ENCODE assay signal across 14 cellular contexts in the genomic region with DNA sequence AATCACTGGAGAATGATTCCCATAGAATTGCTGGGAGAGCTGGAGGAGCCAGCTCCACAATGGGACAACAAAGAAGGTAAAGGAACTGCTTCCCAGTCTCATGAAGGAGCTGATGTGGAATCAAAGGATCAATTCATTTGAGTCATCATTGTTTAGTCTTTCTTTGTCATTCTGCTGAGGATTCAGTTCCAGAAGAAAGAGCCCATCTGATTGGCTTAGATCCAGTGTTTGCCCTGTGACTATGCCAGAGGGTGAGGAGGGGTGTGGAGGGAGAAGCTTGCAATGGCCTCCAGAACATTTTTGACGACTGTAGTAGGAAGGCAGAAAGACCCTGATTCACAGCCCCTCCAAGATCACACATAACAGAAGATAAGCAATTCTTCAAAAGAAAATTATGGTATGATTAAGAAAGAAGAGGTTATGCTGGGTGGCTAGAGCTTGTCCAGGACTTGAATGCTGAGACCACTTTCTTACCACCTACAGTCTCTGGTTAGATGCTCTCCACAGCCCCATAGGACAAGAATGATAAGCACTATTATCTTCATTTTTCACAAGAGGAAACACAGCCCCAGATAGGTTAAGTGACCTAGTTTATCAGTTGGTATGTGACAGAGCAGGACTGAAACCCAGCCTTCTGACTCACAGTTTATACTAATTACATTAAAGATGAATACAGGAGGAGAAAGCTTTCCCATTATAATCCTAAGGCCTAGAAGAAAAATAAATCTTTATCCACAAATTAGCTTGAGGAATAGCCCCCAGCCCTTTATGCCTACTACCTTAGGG.
DNase-seq lines count a peak whose midpoint lies in the region; ATAC-seq and TF ChIP-seq lines count a peak whose summit lies in the region.
"Had no signal": no experiment of that assay in that cellular context is flagged by ENCODE, and none has a peak within 500 bp of the region (broad histone marks: within the 10 kb centered on the region; RNA-seq: fewer than 3 reads in every experiment).

No MANE protein-coding gene starts in this region.

- H3K4me2 ChIP-seq in IMR-90 (ENCODE audit: low read depth, low read length), result peak overlapping the region; percentile 27; the same call in 1 of the 2 replicates

- H3K9ac ChIP-seq in IMR-90 (ENCODE audit: low read depth, low read length) (no peak overlapping the region), adipocyte (ENCODE audit: low read length) (no peak overlapping the region)

- H4K20me1 ChIP-seq in IMR-90 (ENCODE audit: insufficient read depth, low read length), result no peaks in the 10 kb centered on the region

- CTCF ChIA-PET in IMR-90 (lab: Yijun Ruan, JAX), result interaction anchor here (1.3 kb wide), 1 partner anchor 125 kb away, joined by 4 read pairs; no protein-coding TSS in a partner anchor

- intact Hi-C loops in IMR-90 (cut with micrococcal nuclease), result no loop called here

- ATAC-seq in IMR-90 (ENCODE audit: low read depth) (peak; percentile 89), GM21825 (IDR thresholded peaks at IDR 0.05; ENCODE audit: unreplicated experiment) (no peak), HG03521 (IDR thresholded peaks at IDR 0.05; ENCODE audit: unreplicated experiment) (no peak)
- ATAC-seq: HepG2 had no signal

- H3K4me1 ChIP-seq in IMR-90 (ENCODE audit: control insufficient read depth, insufficient read depth, low read length), result peaks cover 9% of the 10 kb centered on the region
- H3K4me1 ChIP-seq in adipocyte (ENCODE audit: control insufficient read depth, insufficient read depth, low read length), result peaks cover 11% of the 10 kb centered on the region
- H3K4me1 ChIP-seq: right atrium auricular region had no signal

- H4K5ac ChIP-seq in IMR-90 (ENCODE audit: low read depth, low read length), result peak overlapping the region; percentile 88; the same call in 1 of the 2 replicates

- TF ChIP-seq POLR2A in IMR-90 (IDR thresholded peaks at IDR 0.05; ENCODE audit: low read depth, low read length), result no peak

- in situ Hi-C loops in IMR-90 (cut with MboI; ENCODE audit: low sequenced_read_pairs), result no loop called here

- no peak overlapping the region for H2AK9ac ChIP-seq in IMR-90 (replicated peaks; ENCODE audit: low read depth, low read length, poor library complexity)

- dilution Hi-C loops in IMR-90 (cut with HindIII; ENCODE audit: low sequenced_read_pairs, unreplicated experiment), result no loop called here

- H3K79me1 ChIP-seq in IMR-90 (ENCODE audit: low read depth in 1 of 2, low read length in 2 of 2), result no peaks in the 10 kb centered on the region

- H3K9me3 ChIP-seq in IMR-90 (ENCODE audit: control insufficient read depth, insufficient read depth, low read length), result no peaks in the 10 kb centered on the region
- H3K9me3 ChIP-seq in adipocyte (ENCODE audit: control insufficient read depth, low read length), result no peaks in the 10 kb centered on the region
- H3K9me3 ChIP-seq: right atrium auricular region had no signal

- H4K91ac ChIP-seq in IMR-90 (ENCODE audit: insufficient read depth, low read depth, low read length), result peak overlapping the region; percentile 48; the same call in 1 of the 2 replicates

- DNase-seq in CMK (ENCODE audit: low read depth) (peak; percentile 18), IMR-90 (peak; percentile 36), adipocyte (ENCODE audit: low read depth) (peak; percentile 31), kidney epithelial cell (ENCODE audit: low read depth) (peak; percentile 55), NCI-H69 (lab: John Stamatoyannopoulos, UW) (no peak)
- DNase-seq in stimulated activated CD4-positive, alpha-beta T cell treated with anti-CD3 and anti-CD28 coated beads, Interleukin-1b, Interleukin-23, amount 100 ng/mL, for 48 hours, result no peak
- DNase-seq: activated B cell treated with CpG ODN at 0.5 μM for 24 hours; NCI-H1436 treated with DMSO at 0.1 percent for 48 hours; stimulated activated CD4-positive, alpha-beta T cell treated with anti-CD3 and anti-CD28 coated beads, Interleukin-4, amount 100 ng/mL, for 1 hour; SW 1271 had no signal

- H2BK15ac ChIP-seq in IMR-90 (ENCODE audit: low read depth, low read length), result peak overlapping the region; percentile 31; the same call in 1 of the 3 replicates

- H3K4ac ChIP-seq in IMR-90 (ENCODE audit: low read depth, low read length), result peak overlapping the region; percentile 24

- BruUV-seq in IMR-90 (replicated peaks; lab: Mats Ljungman, UMichigan), result no TSS peak

- TF ChIP-seq CTCF in IMR-90 (conservative IDR thresholded peaks at IDR 0.05; ENCODE audit: low read depth, low read length), result no peak
- TF ChIP-seq CTCF in kidney epithelial cell (IDR thresholded peaks at IDR 0.05; ENCODE audit: insufficient read depth, low read length, poor library complexity, severe bottlenecking), result no peak

- H3K36me3 ChIP-seq in IMR-90 (ENCODE audit: control insufficient read depth, insufficient read depth, low read length) (no peaks in the 10 kb centered on the region), adipocyte (ENCODE audit: control insufficient read depth, insufficient read depth, low read length, severe bottlenecking) (no peaks in the 10 kb centered on the region), kidney epithelial cell (ENCODE audit: control insufficient read depth, insufficient read depth, low read length) (no peaks in the 10 kb centered on the region)
- H3K36me3 ChIP-seq: right atrium auricular region had no signal

- no peak overlapping the region for H3K56ac ChIP-seq in IMR-90 (ENCODE audit: extremely low read depth, insufficient read depth, low read length)

- 0 out of 2 replicates have a peak overlapping the region, but pooled peaks have one; percentile 14 for H3K14ac ChIP-seq in IMR-90 (replicated peaks; ENCODE audit: low read depth, low read length)

- peak overlapping the region; percentile 85 for H2BK5ac ChIP-seq in IMR-90 (ENCODE audit: low read depth, low read length, poor library complexity, severe bottlenecking)

- H3K9me1 ChIP-seq in IMR-90 (ENCODE audit: insufficient read depth, low read length), result no peaks in the 10 kb centered on the region

- no CpG with 5 or more reads among the region's 1 CpG for WGBS in IMR-90 (ENCODE audit: extremely low coverage in 2 of 2, insufficient read length in 1 of 2), 2 experiments

- POLR2A ChIA-PET in IMR-90 (lab: Charles Lee; ENCODE audit: unreplicated experiment), result no interaction called here

- no peak overlapping the region for H3K4me3 ChIP-seq in IMR-90 (ENCODE audit: insufficient read depth, low read depth, low read length)
- no peak overlapping the region for H3K4me3 ChIP-seq in adipocyte (ENCODE audit: low read length)
- H3K4me3 ChIP-seq in kidney epithelial cell (ENCODE audit: low read depth, low read length), result no peak overlapping the region
- H3K4me3 ChIP-seq: right atrium auricular region had no signal

- H3K18ac ChIP-seq in IMR-90 (ENCODE audit: low read depth, low read length), result peak overlapping the region; percentile 92; the same call in 1 of the 2 replicates

- no peak overlapping the region for H2AFZ ChIP-seq in IMR-90 (replicated peaks; ENCODE audit: low read length, poor library complexity)

- H3K27ac ChIP-seq in IMR-90 (ENCODE audit: insufficient read depth, low read length), result no peak overlapping the region
- H3K27ac ChIP-seq: right atrium auricular region had no signal

- peak overlapping the region; percentile 41 for H2BK20ac ChIP-seq in IMR-90 (ENCODE audit: low read depth, low read length)

- no peak for TF ChIP-seq RAD21 in IMR-90 (IDR thresholded peaks at IDR 0.05; ENCODE audit: low read length)

- H2AK5ac ChIP-seq in IMR-90 (ENCODE audit: low read depth, low read length), result peak overlapping the region; percentile 71

- no peak overlapping the region for H3K23ac ChIP-seq in IMR-90 (ENCODE audit: low read depth, low read length)

- H2BK120ac ChIP-seq in IMR-90 (ENCODE audit: low read depth, low read length), result peak overlapping the region; percentile 50

- H3K27me3 ChIP-seq in IMR-90 (ENCODE audit: control insufficient read depth, insufficient read depth, low read length) (no peaks in the 10 kb centered on the region), adipocyte (replicated peaks; ENCODE audit: control insufficient read depth, insufficient read depth, low read length) (no peaks in the 10 kb centered on the region), kidney epithelial cell (ENCODE audit: control insufficient read depth, insufficient read depth, low read length) (no peaks in the 10 kb centered on the region)
- H3K27me3 ChIP-seq: right atrium auricular region had no signal

- H4K8ac ChIP-seq in IMR-90 (ENCODE audit: low read depth in 2 of 2, low read length in 2 of 2), result peak overlapping the region in 1 of 2 experiments; percentile 9; a peak in 3 of 4 replicates

TF ChIP-seq in IMR-90, 13 proteins besides CTCF, POLR2A, EP300 and RAD21 (continues in another document):
- TF ChIP-seq NFE2L2 (IDR thresholded peaks at IDR 0.05; ENCODE audit: low read depth, low read length) (no peak), MAZ (IDR thresholded peaks at IDR 0.05; ENCODE audit: borderline replicate concordance, low read depth, low read length) (no peak), CHD1 (IDR thresholded peaks at IDR 0.05; ENCODE audit: low read depth, low read length) (no peak), CEBPB (IDR thresholded peaks at IDR 0.05; ENCODE audit: low read depth, low read length) (no peak), RFX5 (IDR thresholded peaks at IDR 0.05; ENCODE audit: low read depth, low read length) (no peak), MAFK (IDR thresholded peaks at IDR 0.05; ENCODE audit: low read depth, low read length) (no peak), RCOR1 (IDR thresholded peaks at IDR 0.05; ENCODE audit: insufficient replicate concordance, low read length) (no peak), BHLHE40 (IDR thresholded peaks at IDR 0.05; ENCODE audit: low read depth, low read length) (no peak), FOS (IDR thresholded peaks at IDR 0.05; ENCODE audit: low read depth, low read length) (no peak)
- TF ChIP-seq, protein P1, sequence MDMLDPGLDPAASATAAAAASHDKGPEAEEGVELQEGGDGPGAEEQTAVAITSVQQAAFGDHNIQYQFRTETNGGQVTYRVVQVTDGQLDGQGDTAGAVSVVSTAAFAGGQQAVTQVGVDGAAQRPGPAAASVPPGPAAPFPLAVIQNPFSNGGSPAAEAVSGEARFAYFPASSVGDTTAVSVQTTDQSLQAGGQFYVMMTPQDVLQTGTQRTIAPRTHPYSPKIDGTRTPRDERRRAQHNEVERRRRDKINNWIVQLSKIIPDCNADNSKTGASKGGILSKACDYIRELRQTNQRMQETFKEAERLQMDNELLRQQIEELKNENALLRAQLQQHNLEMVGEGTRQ (IDR thresholded peaks at IDR 0.05; ENCODE audit: low read depth, low read length), result no peak
- TF ChIP-seq, protein P2, sequence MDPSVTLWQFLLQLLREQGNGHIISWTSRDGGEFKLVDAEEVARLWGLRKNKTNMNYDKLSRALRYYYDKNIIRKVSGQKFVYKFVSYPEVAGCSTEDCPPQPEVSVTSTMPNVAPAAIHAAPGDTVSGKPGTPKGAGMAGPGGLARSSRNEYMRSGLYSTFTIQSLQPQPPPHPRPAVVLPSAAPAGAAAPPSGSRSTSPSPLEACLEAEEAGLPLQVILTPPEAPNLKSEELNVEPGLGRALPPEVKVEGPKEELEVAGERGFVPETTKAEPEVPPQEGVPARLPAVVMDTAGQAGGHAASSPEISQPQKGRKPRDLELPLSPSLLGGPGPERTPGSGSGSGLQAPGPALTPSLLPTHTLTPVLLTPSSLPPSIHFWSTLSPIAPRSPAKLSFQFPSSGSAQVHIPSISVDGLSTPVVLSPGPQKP (IDR thresholded peaks at IDR 0.05; ENCODE audit: borderline replicate concordance, low read depth, low read length), result no peak

Comparison
In these comparisons a context has a peak if more than half of its experiments do, and no peak if none do; other contexts are left out.
1. DNase-seq: peak in CMK (single experiment), IMR-90 (single experiment), adipocyte (single experiment) and kidney epithelial cell (single experiment); none in NCI-H69 (single experiment) and stimulated activated CD4-positive, alpha-beta T cell treated with anti-CD3 and anti-CD28 coated beads, Interleukin-1b, Interleukin-23, amount 100 ng/mL, for 48 hours (single experiment).